ENCODE assay signal across 9 cellular contexts in genomic region chr12:26870491-26871419, GRCh38. TPM values are rescaled to one million over a fixed set of nuclear protein-coding genes. Genes with fewer than 3 reads are reported as not detected.
DNase-seq lines count a peak whose midpoint lies in the region; ATAC-seq and TF ChIP-seq lines count a peak whose summit lies in the region.
"Had no signal": no experiment of that assay in that cellular context is flagged by ENCODE, and none has a peak within 500 bp of the region (broad histone marks: within the 10 kb centered on the region; RNA-seq: fewer than 3 reads in every experiment).

No MANE protein-coding gene starts in this region.

- no peaks in the 10 kb centered on the region for H3K27me3 ChIP-seq in transverse colon

- in situ Hi-C loops in transverse colon (cut with MboI; ENCODE audit: low pct_ligation_motif_present in 1 of 4, low pct_unique_long_range_greater_than_20kb in 1 of 4, low sequenced_read_pairs in 3 of 4) = no loop called here

- no peak for TF ChIP-seq EP300 in transverse colon (IDR thresholded peaks at IDR 0.05; ENCODE audit: low read depth)

- intact Hi-C loops in transverse colon (cut with DNase I; ENCODE audit: low total_unique reads) (no loop called here), posterior cingulate gyrus (cut with DNase I) (no loop called here)

- peak overlapping the region in 2 of 4 donors; percentile 10 to 38 for H3K27ac ChIP-seq in transverse colon

- TF ChIP-seq CTCF in fibroblast of villous mesenchyme (IDR thresholded peaks at IDR 0.05; ENCODE audit: insufficient read depth, low read depth, low read length) = no peak
- no peak for TF ChIP-seq CTCF in transverse colon (IDR thresholded peaks at IDR 0.05)

- no peak overlapping the region for H3K4me3 Mint-ChIP-seq in activated T-helper 17 cell treated with anti-CD3 and anti-CD28 coated beads, Interleukin-2, amount 50 U/mL, for 72 hours
- H3K4me3 Mint-ChIP-seq: dendritic cell treated with granulocyte-macrophage colony-stimulating factor and Interleukin-4, amounts not matched to agents 40 ng/mL and 50 ng/mL, for 4 days had no signal

- ATAC-seq in activated T-helper 17 cell treated with anti-CD3 and anti-CD28 coated beads, Interleukin-2, amount 50 U/mL, for 72 hours (replicated peaks) = no peak

- 7 to 34% methylated on average over 3 to 11 of the region's 11 CpGs for WGBS in transverse colon (ENCODE audit: low coverage in 1 of 2), 2 donors

- peaks cover 3% of the 10 kb centered on the region for H3K27me3 Mint-ChIP-seq in activated T-helper 17 cell treated with anti-CD3 and anti-CD28 coated beads, Interleukin-2, amount 50 U/mL, for 72 hours

- H3K4me3 ChIP-seq in fibroblast of villous mesenchyme (ENCODE audit: low read depth, low read length) = peak overlapping the region; percentile 9
- no peak overlapping the region for H3K4me3 ChIP-seq in transverse colon

- no peak for TF ChIP-seq POLR2A in transverse colon (IDR thresholded peaks at IDR 0.05)

- peaks cover 6 to 14% (median 10%) of the 10 kb centered on the region in 4 donors for H3K4me1 ChIP-seq in transverse colon

- H3K36me3 ChIP-seq in transverse colon = no peaks in the 10 kb centered on the region

- DNase-seq in SIG-M5 treated with dmso at 0.1 percent for 504 hours (lab: John Stamatoyannopoulos, UW; ENCODE audit: unreplicated experiment) (peak; percentile 68), SIG-M5 (lab: John Stamatoyannopoulos, UW) (no peak), NOMO-1 treated with DMSO at 0.1 percent for 48 hours (lab: John Stamatoyannopoulos, UW; ENCODE audit: unreplicated experiment) (peak; percentile 46), fibroblast of villous mesenchyme (ENCODE audit: low read depth) (peak; percentile 95), transverse colon (peak; percentile 19), posterior cingulate gyrus (no peak), NK-92 (lab: John Stamatoyannopoulos, UW; ENCODE audit: unreplicated experiment) (no peak)

- H3K4me1 Mint-ChIP-seq in activated T-helper 17 cell treated with anti-CD3 and anti-CD28 coated beads, Interleukin-2, amount 50 U/mL, for 72 hours = no peaks in the 10 kb centered on the region

- no peaks in the 10 kb centered on the region for H3K9me3 Mint-ChIP-seq in activated T-helper 17 cell treated with anti-CD3 and anti-CD28 coated beads, Interleukin-2, amount 50 U/mL, for 72 hours
- H3K9me3 Mint-ChIP-seq: dendritic cell treated with granulocyte-macrophage colony-stimulating factor and Interleukin-4, amounts not matched to agents 40 ng/mL and 50 ng/mL, for 4 days had no signal

- H3K27ac Mint-ChIP-seq in activated T-helper 17 cell treated with anti-CD3 and anti-CD28 coated beads, Interleukin-2, amount 50 U/mL, for 72 hours = no peak overlapping the region
- H3K27ac Mint-ChIP-seq: dendritic cell treated with granulocyte-macrophage colony-stimulating factor and Interleukin-4, amounts not matched to agents 40 ng/mL and 50 ng/mL, for 4 days had no signal

- no peaks in the 10 kb centered on the region for H3K36me3 Mint-ChIP-seq in activated T-helper 17 cell treated with anti-CD3 and anti-CD28 coated beads, Interleukin-2, amount 50 U/mL, for 72 hours (ENCODE audit: low read depth)

- H3K9me3 ChIP-seq in transverse colon = no peaks in the 10 kb centered on the region

RNA-seq across cellular contexts. Expression of gene ITPR2, which starts 37.8 kb away (rescaled TPM):
- 56.0 and 77.7 TPM in 2 replicates for total RNA-seq in fibroblast of villous mesenchyme
- 10 to 100 TPM; 29.8 to 60.5 (median 41.2) TPM for total RNA-seq in transverse colon
- 10 to 100 TPM; 37.1 to 48.2 TPM for total RNA-seq in activated T-helper 17 cell treated with anti-CD3 and anti-CD28 coated beads, Interleukin-2, amount 50 U/mL, for 72 hours

Comparison
In these comparisons a context has a peak if more than half of its experiments do, and no peak if none do; other contexts are left out.
1. DNase-seq: peak in SIG-M5 treated with dmso at 0.1 percent for 504 hours (single experiment), NOMO-1 treated with DMSO at 0.1 percent for 48 hours (single experiment), fibroblast of villous mesenchyme (single experiment) and transverse colon (single experiment); none in SIG-M5 (single experiment), posterior cingulate gyrus (0 of 10) and NK-92 (single experiment).